Comparison of ENCODE assay signal across 8 cellular contexts in the genomic region with DNA sequence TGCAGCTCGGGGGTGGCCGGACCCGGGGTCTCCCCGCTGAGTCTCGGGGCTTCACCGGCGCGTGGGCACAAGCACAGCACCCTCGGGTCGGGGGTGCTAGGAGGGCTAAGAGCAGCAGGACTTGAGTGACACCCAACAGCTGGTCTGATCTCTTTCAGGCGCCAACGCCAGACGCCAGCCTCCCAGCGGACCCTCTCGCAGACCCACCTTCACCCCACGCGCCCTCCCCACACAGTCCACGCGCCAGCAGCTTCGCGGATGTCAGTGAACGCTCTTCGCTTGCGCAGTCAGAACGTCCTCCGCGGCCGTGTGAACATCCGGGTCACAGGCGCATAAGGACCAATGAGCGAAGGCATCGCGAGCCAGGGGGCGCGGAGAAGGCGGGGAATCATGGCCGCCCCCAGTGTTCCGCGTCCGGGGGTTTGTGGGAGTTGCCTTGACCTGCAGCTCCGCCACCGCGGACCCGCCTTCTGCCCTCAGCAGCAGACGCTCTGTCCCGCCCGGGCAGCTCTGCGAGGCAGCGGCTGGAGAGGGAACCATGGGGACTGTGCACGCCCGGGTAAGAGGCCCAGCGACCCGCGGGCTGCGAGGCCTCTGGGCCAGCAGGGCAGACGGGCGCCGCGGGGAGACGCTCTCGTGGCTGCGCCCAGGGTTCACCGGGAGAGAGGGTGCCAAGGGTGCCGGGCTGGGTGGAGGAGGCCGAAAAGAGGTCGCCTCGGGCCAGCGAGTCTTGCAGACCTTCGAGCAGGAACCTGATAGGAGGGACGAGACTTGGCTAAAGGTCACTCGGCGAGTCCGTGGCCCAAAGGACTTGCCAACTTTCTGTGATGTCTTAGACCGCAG. TPM values are rescaled to one million over a fixed set of nuclear protein-coding genes. Genes with fewer than 3 reads are reported as not detected.
DNase-seq lines count a peak whose midpoint lies in the region; ATAC-seq and TF ChIP-seq lines count a peak whose summit lies in the region.

A gene (plus strand): TSS at position 403 of the 843 bp plus-strand sequence. CDS start 136 bp downstream, at position 539.

- no peaks in the 10 kb centered on the region for H3K27me3 ChIP-seq in AG04450 (ENCODE audit: control insufficient read depth, insufficient read depth, low read length)

- H3K4me3 Mint-ChIP-seq in central memory CD8-positive, alpha-beta T cell: peak within 1 kb of the TSS; percentile 92

- peak within 1 kb of the TSS; percentile 70 for H3K27ac ChIP-seq in AG04450 (ENCODE audit: low read depth, low read length)

- CTCF ChIA-PET in AG04450 (lab: Charles Lee): interaction anchor here (1.8 kb wide), 1 partner anchor 9 kb away, joined by 14 read pairs; no protein-coding TSS in a partner anchor

- H3K9me3 ChIP-seq in AG04450 (ENCODE audit: control insufficient read depth, insufficient read depth, low read length): no peaks in the 10 kb centered on the region; the same call in 1 of the 2 replicates

- POLR2A ChIA-PET in AG04450 (lab: Yijun Ruan, JAX): interaction anchor here (0.7 to 1.2 kb wide), 4 partner anchors 27 to 1112 kb away, joined by 3 to 7 read pairs (median 3); a partner anchor contains a TSS

- peak within 1 kb of the TSS; percentile 96 for H3K4me3 ChIP-seq in AG04450 (ENCODE audit: low read depth, low read length)

- ATAC-seq in GM18870 (IDR thresholded peaks at IDR 0.05; ENCODE audit: unreplicated experiment) (peak; percentile 66), HG03139 (IDR thresholded peaks at IDR 0.05; ENCODE audit: unreplicated experiment) (peak; percentile 83)
- peak; percentile 96 for ATAC-seq in central memory CD8-positive, alpha-beta T cell (replicated peaks; ENCODE audit: extremely low read depth, poor library complexity, severe bottlenecking)

- peak within 1 kb of the TSS; percentile 95 for H3K27ac Mint-ChIP-seq in central memory CD8-positive, alpha-beta T cell (ENCODE audit: low read depth)

- H3K27me3 Mint-ChIP-seq in central memory CD8-positive, alpha-beta T cell: peaks cover 13% of the 10 kb centered on the region

- H3K4me1 Mint-ChIP-seq in central memory CD8-positive, alpha-beta T cell: peaks cover 37% of the 10 kb centered on the region

- DNase-seq in AG04450 (ENCODE audit: low read depth, low spot score): peak; percentile 82
- DNase-seq in NCI-H226: peak; percentile 63
- DNase-seq in activated CD4-positive, CD25-positive, alpha-beta regulatory T cell treated with anti-CD3 and anti-CD28 coated beads, Interleukin-2, amount 50 U/mL, for 16 hours (ENCODE audit: low read depth, low spot score): peak; percentile 86
- peak; percentile 84 to 85 for DNase-seq in central memory CD8-positive, alpha-beta T cell (ENCODE audit: low spot score in 2 of 2)
- peak; percentile 92 for DNase-seq in iris pigment epithelial cell (ENCODE audit: low read depth)
- peak; percentile 86 for DNase-seq in stimulated activated CD4-positive, alpha-beta T cell treated with anti-CD3 and anti-CD28 coated beads, Interleukin-12 subunit alpha, Interleukin-12 subunit beta, amount 100 ng/mL, for 4 hours

- H3K36me3 Mint-ChIP-seq in central memory CD8-positive, alpha-beta T cell (ENCODE audit: insufficient read depth): peaks cover 13% of the 10 kb centered on the region

- no peaks in the 10 kb centered on the region for H3K9me3 Mint-ChIP-seq in central memory CD8-positive, alpha-beta T cell

- TF ChIP-seq CTCF in AG04450 (IDR thresholded peaks at IDR 0.05; ENCODE audit: low read depth, low read length): 0 out of 2 replicates have a peak, but pooled peaks have one; percentile 9

RNA-seq across cellular contexts. Expression of the gene that starts here (rescaled TPM):
- 51.8 and 61.7 TPM in 2 replicates for polyA plus RNA-seq in AG04450 (2011; rRNA removed)
- polyA minus RNA-seq in AG04450 (2011; rRNA and poly(A)+ RNA removed): 31.9 and 34.8 TPM in 2 replicates

Comparison
In these comparisons a context has a peak if more than half of its experiments do, and no peak if none do; other contexts are left out.
1. Peak in every context shown above with its lines: DNase-seq, ATAC-seq, H3K4me3 ChIP-seq and H3K27ac ChIP-seq.